22 cellular contexts compared by ENCODE assay signal in the genomic region with DNA sequence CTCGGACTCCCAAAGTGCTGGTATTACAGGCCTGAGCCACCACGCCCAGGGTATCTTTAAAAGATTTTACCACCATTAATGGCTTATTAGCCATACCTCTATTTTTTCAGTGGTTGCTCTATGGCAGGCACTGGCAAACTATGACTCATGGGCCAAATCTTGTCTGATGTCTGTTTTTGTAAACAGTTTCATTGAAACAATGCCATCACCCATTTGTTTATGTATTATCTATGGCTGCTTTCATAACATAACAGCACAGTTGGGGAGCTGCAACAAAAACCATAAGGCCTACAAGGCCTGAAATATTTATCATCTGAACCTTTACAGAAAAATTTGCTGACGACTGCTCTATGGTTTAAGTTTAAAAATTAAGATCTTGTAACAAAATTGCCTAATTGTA.
DNase-seq lines count a peak whose midpoint lies in the region; ATAC-seq and TF ChIP-seq lines count a peak whose summit lies in the region.
"Had no signal": no experiment of that assay in that cellular context is flagged by ENCODE, and none has a peak within 500 bp of the region (broad histone marks: within the 10 kb centered on the region; RNA-seq: fewer than 3 reads in every experiment).

No MANE protein-coding gene starts in this region.

- H3K9me3 ChIP-seq in breast epithelium (no peaks in the 10 kb centered on the region), upper lobe of right lung (no peaks in the 10 kb centered on the region)
- H3K9me3 ChIP-seq: upper lobe of left lung had no signal

- H3K4me3 Mint-ChIP-seq in MCF 10A (ENCODE audit: unreplicated experiment): no peak overlapping the region
- H3K4me3 Mint-ChIP-seq: activated naive CD8-positive, alpha-beta T cell treated with anti-CD3 and anti-CD28 coated beads, Interleukin-2, amount 10 ng/mL, durations not matched to agents 7 days and 5 days; activated T-helper 17 cell treated with anti-CD3 and anti-CD28 coated beads, Interleukin-2, amount 50 U/mL, for 72 hours; CD4-positive, alpha-beta T cell; naive thymus-derived CD4-positive, alpha-beta T cell; T-cell had no signal

- no peak overlapping the region for H3K27ac Mint-ChIP-seq in MCF 10A (ENCODE audit: low read depth, unreplicated experiment)
- H3K27ac Mint-ChIP-seq: activated naive CD8-positive, alpha-beta T cell treated with anti-CD3 and anti-CD28 coated beads, Interleukin-2, amount 10 ng/mL, durations not matched to agents 7 days and 5 days; activated T-helper 17 cell treated with anti-CD3 and anti-CD28 coated beads, Interleukin-2, amount 50 U/mL, for 72 hours; CD4-positive, alpha-beta T cell; T-cell had no signal

- CTCF ChIA-PET in MCF 10A (lab: Yijun Ruan, JAX): interaction anchor here (0.7 kb wide), 1 partner anchor 464 kb away, joined by 3 read pairs; no protein-coding TSS in a partner anchor

- intact Hi-C loops in MCF 10A (cut with micrococcal nuclease) (no loop called here), breast epithelium (cut with DNase I; ENCODE audit: low total_unique reads) (no loop called here), upper lobe of right lung (cut with DNase I) (no loop called here)

- no peak for ATAC-seq in upper lobe of right lung
- ATAC-seq: activated T-helper 17 cell treated with anti-CD3 and anti-CD28 coated beads, Interleukin-2, amount 50 U/mL, for 72 hours; naive thymus-derived CD4-positive, alpha-beta T cell; Right ventricle myocardium inferior; sciatic nerve; T-cell had no signal

- no peaks in the 10 kb centered on the region for H3K27me3 Mint-ChIP-seq in MCF 10A (ENCODE audit: insufficient read depth, unreplicated experiment)
- H3K27me3 Mint-ChIP-seq: activated naive CD8-positive, alpha-beta T cell treated with anti-CD3 and anti-CD28 coated beads, Interleukin-2, amount 10 ng/mL, durations not matched to agents 7 days and 5 days; activated T-helper 17 cell treated with anti-CD3 and anti-CD28 coated beads, Interleukin-2, amount 50 U/mL, for 72 hours; CD4-positive, alpha-beta T cell; naive thymus-derived CD4-positive, alpha-beta T cell; T-cell had no signal

- H3K36me3 ChIP-seq in breast epithelium: no peaks in the 10 kb centered on the region
- H3K36me3 ChIP-seq in upper lobe of right lung: no peaks in the 10 kb centered on the region
- H3K36me3 ChIP-seq: upper lobe of left lung had no signal

- H3K9me3 Mint-ChIP-seq in MCF 10A (ENCODE audit: unreplicated experiment): no peaks in the 10 kb centered on the region
- H3K9me3 Mint-ChIP-seq: activated naive CD8-positive, alpha-beta T cell treated with anti-CD3 and anti-CD28 coated beads, Interleukin-2, amount 10 ng/mL, durations not matched to agents 7 days and 5 days; activated T-helper 17 cell treated with anti-CD3 and anti-CD28 coated beads, Interleukin-2, amount 50 U/mL, for 72 hours; CD4-positive, alpha-beta T cell; T-cell had no signal

- DNase-seq in MCF 10A (ENCODE audit: unreplicated experiment) (peak; percentile 44), breast epithelium (ENCODE audit: low spot score in 2 of 2) (no peak), amniotic epithelial cell (ENCODE audit: low read depth) (peak; percentile 96), fibroblast of peridontal ligament (ENCODE audit: extremely low read depth) (peak; percentile 68), upper lobe of right lung (no peak), NCI-H748 treated with DMSO at 0.1 percent for 48 hours (lab: John Stamatoyannopoulos, UW) (no peak), NCI-H2081 (lab: John Stamatoyannopoulos, UW) (no peak)
- no peak for DNase-seq in effector CD8-positive, alpha-beta T cell (lab: John Stamatoyannopoulos, UW)
- DNase-seq: activated CD4-positive, alpha-beta T cell treated with anti-CD3 and anti-CD28 coated beads for 48 hours; activated naive CD8-positive, alpha-beta T cell treated with anti-CD3 and anti-CD28 coated beads, Interleukin-2, amount 10 ng/mL, durations not matched to agents 7 days and 5 days; CD4-positive, alpha-beta T cell; naive thymus-derived CD4-positive, alpha-beta T cell; NCI-H187; NCI-H510A treated with DMSO at 0.1 percent for 48 hours; stimulated activated CD4-positive, alpha-beta T cell treated with anti-CD3 and anti-CD28 coated beads, Interleukin-1b, Interleukin-23, amount 100 ng/mL, for 48 hours; stimulated activated naive CD4-positive, alpha-beta T cell treated with Interleukin-2 at 50 U/mL for 16 hours; T-cell; upper lobe of left lung had no signal

- TF ChIP-seq POLR2A in breast epithelium (IDR thresholded peaks at IDR 0.05): no peak

- no peak for TF ChIP-seq CTCF in MCF 10A (IDR thresholded peaks at IDR 0.05; ENCODE audit: unreplicated experiment)
- TF ChIP-seq CTCF in breast epithelium (IDR thresholded peaks at IDR 0.05): no peak
- TF ChIP-seq CTCF in upper lobe of right lung (IDR thresholded peaks at IDR 0.05): no peak

- H3K27me3 ChIP-seq in breast epithelium: no peaks in the 10 kb centered on the region
- H3K27me3 ChIP-seq in upper lobe of right lung: no peaks in the 10 kb centered on the region
- H3K27me3 ChIP-seq: upper lobe of left lung had no signal

- POLR2A ChIA-PET in MCF 10A (lab: Yijun Ruan, JAX): no interaction called here

- H3K27ac ChIP-seq in breast epithelium: peak overlapping the region in 1 of 2 donors; percentile 43
- peak overlapping the region; percentile 19 for H3K27ac ChIP-seq in upper lobe of right lung
- H3K27ac ChIP-seq: HL-60 had no signal

- no TSS peak for BruUV-seq in MCF 10A (replicated peaks; lab: Mats Ljungman, UMichigan)

- no peak overlapping the region for H3K4me3 ChIP-seq in breast epithelium
- no peak overlapping the region for H3K4me3 ChIP-seq in upper lobe of right lung
- H3K4me3 ChIP-seq: upper lobe of left lung had no signal

- peaks cover 47% of the 10 kb centered on the region for H3K36me3 Mint-ChIP-seq in MCF 10A (ENCODE audit: insufficient read depth, unreplicated experiment)

- H3K4me1 ChIP-seq in breast epithelium: no peaks in the 10 kb centered on the region
- H3K4me1 ChIP-seq in upper lobe of right lung: peaks cover 8% of the 10 kb centered on the region

- no peaks in the 10 kb centered on the region for H3K4me1 Mint-ChIP-seq in MCF 10A (ENCODE audit: insufficient read depth, unreplicated experiment)

Comparison
In these comparisons a context has a peak if more than half of its experiments do, and no peak if none do; other contexts are left out.
1. DNase-seq: peak in MCF 10A (single experiment), amniotic epithelial cell (single experiment) and fibroblast of peridontal ligament (single experiment); none in breast epithelium (0 of 2), upper lobe of right lung (single experiment), NCI-H748 treated with DMSO at 0.1 percent for 48 hours (single experiment), NCI-H2081 (0 of 2) and effector CD8-positive, alpha-beta T cell (single experiment).